ENCODE assay signal across 16 cellular contexts in the genomic region with DNA sequence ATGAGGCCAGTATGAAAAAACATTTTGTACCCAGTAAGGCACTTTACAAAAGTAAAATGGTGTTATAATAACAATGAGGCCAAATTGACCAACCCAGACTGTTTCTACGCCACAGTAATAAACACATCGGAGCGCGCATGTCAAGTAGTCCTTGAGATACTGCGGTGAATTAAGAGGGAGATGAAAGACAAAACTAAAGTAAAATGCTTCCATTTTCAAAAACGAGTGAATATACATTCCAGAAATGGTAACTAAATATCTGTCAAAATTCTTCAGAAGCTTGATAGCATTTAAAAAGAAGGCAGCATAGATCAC. TPM values are rescaled to one million over a fixed set of nuclear protein-coding genes. Genes with fewer than 3 reads are reported as not detected.
DNase-seq lines count a peak whose midpoint lies in the region; ATAC-seq and TF ChIP-seq lines count a peak whose summit lies in the region.
"Had no signal": no experiment of that assay in that cellular context is flagged by ENCODE, and none has a peak within 500 bp of the region (broad histone marks: within the 10 kb centered on the region; RNA-seq: fewer than 3 reads in every experiment).

No MANE protein-coding gene starts in this region.

- peak overlapping the region; percentile 85 for H3K4me3 ChIP-seq in endocrine pancreas (ENCODE audit: control insufficient read depth, insufficient read depth, low read length)
- H3K4me3 ChIP-seq in psoas muscle = no peak overlapping the region
- H3K4me3 ChIP-seq: HAP-1 had no signal

- H3K36me3 Mint-ChIP-seq in stimulated activated memory B cell treated with anti-CD40 and anti-IgM and Interleukin-4, amounts not matched to agents 10 μg/mL and 1 μg/mL and 100 μg/mL, for 72 hours = peaks cover 56% of the 10 kb centered on the region

- H3K27me3 ChIP-seq in endocrine pancreas (ENCODE audit: control insufficient read depth, insufficient read depth, low read length) = no peaks in the 10 kb centered on the region
- H3K27me3 ChIP-seq in psoas muscle (ENCODE audit: insufficient read depth in 3 of 3, low read length in 2 of 3) = no peaks in the 10 kb centered on the region
- H3K27me3 ChIP-seq: gastroesophageal sphincter had no signal

- TF ChIP-seq CTCF in psoas muscle (IDR thresholded peaks at IDR 0.05) = no peak

- peaks cover 23% of the 10 kb centered on the region for H3K4me1 Mint-ChIP-seq in stimulated activated memory B cell treated with anti-CD40 and anti-IgM and Interleukin-4, amounts not matched to agents 10 μg/mL and 1 μg/mL and 100 μg/mL, for 72 hours

- H3K36me3 ChIP-seq in endocrine pancreas (ENCODE audit: control insufficient read depth, insufficient read depth, low read length) = no peaks in the 10 kb centered on the region
- peaks cover 5 to 12% of the 10 kb centered on the region in 2 donors for H3K36me3 ChIP-seq in psoas muscle (ENCODE audit: insufficient read depth in 1 of 2, low read depth in 1 of 2)
- H3K36me3 ChIP-seq: HAP-1 had no signal

- H3K9me3 ChIP-seq in endocrine pancreas (ENCODE audit: control insufficient read depth, low read length) = no peaks in the 10 kb centered on the region
- no peaks in the 10 kb centered on the region for H3K9me3 ChIP-seq in psoas muscle
- H3K9me3 ChIP-seq: gastroesophageal sphincter, HAP-1 had no signal

- no peaks in the 10 kb centered on the region for H3K9me3 Mint-ChIP-seq in stimulated activated memory B cell treated with anti-CD40 and anti-IgM and Interleukin-4, amounts not matched to agents 10 μg/mL and 1 μg/mL and 100 μg/mL, for 72 hours
- H3K9me3 Mint-ChIP-seq: CD8-positive, alpha-beta memory T cell; nephron had no signal

- no peak for ATAC-seq in stimulated activated memory B cell treated with anti-CD40 and anti-IgM and Interleukin-4, amounts not matched to agents 10 μg/mL and 1 μg/mL and 100 μg/mL, for 72 hours
- ATAC-seq in psoas muscle = no peak

- peak overlapping the region; percentile 73 for H3K9ac ChIP-seq in endocrine pancreas (ENCODE audit: control insufficient read depth, insufficient read depth, low read length)

- H3K4me3 Mint-ChIP-seq in stimulated activated memory B cell treated with anti-CD40 and anti-IgM and Interleukin-4, amounts not matched to agents 10 μg/mL and 1 μg/mL and 100 μg/mL, for 72 hours = no peak overlapping the region

- H3K4me1 ChIP-seq in endocrine pancreas (ENCODE audit: control insufficient read depth, insufficient read depth, low read length) (no peaks in the 10 kb centered on the region), psoas muscle (no peaks in the 10 kb centered on the region)

- no peaks in the 10 kb centered on the region for H3K27me3 Mint-ChIP-seq in stimulated activated memory B cell treated with anti-CD40 and anti-IgM and Interleukin-4, amounts not matched to agents 10 μg/mL and 1 μg/mL and 100 μg/mL, for 72 hours
- H3K27me3 Mint-ChIP-seq: CD8-positive, alpha-beta memory T cell had no signal

- DNase-seq in NCI-H345 (lab: John Stamatoyannopoulos, UW) = peak; percentile 42
- DNase-seq in NCI-H345 treated with DMSO at 0.1 percent for 48 hours (lab: John Stamatoyannopoulos, UW; ENCODE audit: unreplicated experiment) = no peak
- DNase-seq in NCI-H748 (lab: John Stamatoyannopoulos, UW; ENCODE audit: unreplicated experiment) = peak; percentile 97
- no peak for DNase-seq in Kasumi-1 (lab: John Stamatoyannopoulos, UW)
- no peak for DNase-seq in psoas muscle
- DNase-seq in stimulated activated CD4-positive, alpha-beta T cell treated with anti-CD3 and anti-CD28 coated beads, Interleukin-12 subunit alpha, Interleukin-12 subunit beta, amount 100 ng/mL, for 4 hours = no peak
- DNase-seq: activated CD4-positive, alpha-beta T cell treated with anti-CD3 and anti-CD28 coated beads for 1 hour; CD8-positive, alpha-beta memory T cell; GF-D8; NK-92 treated with Interleukin-12 subunit alpha and Interleukin-12 subunit beta, amount 100 ng/mL, for 24 hours had no signal

- intact Hi-C loops in psoas muscle (cut with DNase I) = no loop called here

- H3K27ac ChIP-seq in psoas muscle = no peak overlapping the region
- H3K27ac ChIP-seq: epithelial cell of prostate had no signal

- 93 to 96% (median 94%) methylated on average over 6 of the region's 6 CpGs for WGBS in psoas muscle, 3 donors

- H3K27ac Mint-ChIP-seq in stimulated activated memory B cell treated with anti-CD40 and anti-IgM and Interleukin-4, amounts not matched to agents 10 μg/mL and 1 μg/mL and 100 μg/mL, for 72 hours = peak overlapping the region; percentile 27

RNA-seq across cellular contexts. Expression of a gene that starts 19.0 kb away (rescaled TPM):
- total RNA-seq in psoas muscle = 1 to 10 TPM; 2.7 to 7.3 (median 4.8) TPM
- polyA plus RNA-seq in psoas muscle = 1 to 10 TPM; 2.7 to 3.9 (median 3.4) TPM

Comparison
In these comparisons a context has a peak if more than half of its experiments do, and no peak if none do; other contexts are left out.
1. DNase-seq: peak in NCI-H345 (single experiment) and NCI-H748 (single experiment); none in NCI-H345 treated with DMSO at 0.1 percent for 48 hours (single experiment), Kasumi-1 (0 of 2), psoas muscle (0 of 2) and stimulated activated CD4-positive, alpha-beta T cell treated with anti-CD3 and anti-CD28 coated beads, Interleukin-12 subunit alpha, Interleukin-12 subunit beta, amount 100 ng/mL, for 4 hours (single experiment).